In genomic region chr20:1571583-1571982, GRCh38 we compare ENCODE assay signal across 5 cellular contexts. TPM values are rescaled to one million over a fixed set of nuclear protein-coding genes. Genes with fewer than 3 reads are reported as not detected.
"Had no signal": no experiment of that assay in that cellular context is flagged by ENCODE, and none has a peak within 500 bp of the region (broad histone marks: within the 10 kb centered on the region; RNA-seq: fewer than 3 reads in every experiment).

No MANE protein-coding gene starts in this region.

RNA-seq across cellular contexts. Expression of gene SIRPD, which starts 14.1 kb away (rescaled TPM):
- total RNA-seq: HT-29, LHCN-M2, MCF 10A, NCI-H460, SK-MEL-5 had no signal

RNA-seq across cellular contexts. Expression of gene SIRPB1, which starts 48.2 kb away (rescaled TPM):
- total RNA-seq: HT-29 had no signal
